17 cellular contexts compared by ENCODE assay signal in the genomic region with DNA sequence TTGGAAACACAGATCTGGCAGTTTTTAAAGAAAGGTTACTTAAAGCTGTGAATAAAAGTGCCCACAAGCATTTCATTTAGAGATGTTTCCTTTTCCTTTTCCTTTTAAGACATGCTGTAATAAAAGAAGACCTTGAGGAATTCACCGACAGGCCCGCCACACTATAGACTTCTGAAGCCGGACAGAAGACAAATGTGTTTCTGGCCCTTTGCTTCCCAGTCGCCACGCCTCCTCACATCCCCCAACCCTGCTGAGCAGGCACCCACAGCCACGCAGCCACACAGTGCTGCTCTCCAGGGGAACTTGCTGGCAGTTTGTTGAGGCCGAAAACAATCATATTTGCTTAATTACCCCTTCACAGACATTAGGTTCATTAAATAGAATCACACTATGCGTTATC.
"Had no signal": no experiment of that assay in that cellular context is flagged by ENCODE, and none has a peak within 500 bp of the region (broad histone marks: within the 10 kb centered on the region; RNA-seq: fewer than 3 reads in every experiment).

No MANE protein-coding gene starts in this region.

- DNase-seq: activated CD4-positive, alpha-beta T cell treated with anti-CD3 and anti-CD28 coated beads for 4 hours; activated naive CD4-positive, alpha-beta T cell; body of pancreas; esophagus squamous epithelium; head of caudate nucleus; naive B cell; posterior cingulate gyrus; right cardiac atrium; stimulated activated CD4-positive, alpha-beta T cell treated with anti-CD3 and anti-CD28 coated beads, Interleukin-12 subunit alpha, Interleukin-12 subunit beta, amount 100 ng/mL, for 4 hours; stimulated activated CD8-positive, alpha-beta memory T cell treated with anti-CD3 and anti-CD28 coated beads, Interleukin-4, amount 100 ng/mL, for 48 hours; stimulated activated naive CD8-positive, alpha-beta T cell treated with anti-CD3 and anti-CD28 coated beads, Interleukin-15, amount 100 ng/mL, for 72 hours; T-cell; testis; upper lobe of right lung had no signal

- H3K27ac ChIP-seq: body of pancreas, esophagus squamous epithelium, foreskin keratinocyte, SK-N-MC, upper lobe of right lung had no signal

- H3K9me3 ChIP-seq: body of pancreas, esophagus squamous epithelium, testis, upper lobe of right lung had no signal

- H3K4me3 ChIP-seq: body of pancreas, esophagus squamous epithelium, SK-N-MC, testis, upper lobe of right lung had no signal

- FAIRE-seq: keratinocyte had no signal

- H3K27me3 ChIP-seq: body of pancreas, esophagus squamous epithelium, foreskin keratinocyte, testis, upper lobe of right lung had no signal

- H3K36me3 ChIP-seq: upper lobe of right lung had no signal

- ATAC-seq: body of pancreas; right cardiac atrium; stimulated activated naive CD8-positive, alpha-beta T cell treated with anti-CD3 and anti-CD28 coated beads, Interleukin-15, amount 100 ng/mL, for 72 hours; T-cell; upper lobe of right lung had no signal
